ENCODE assay signal across 10 cellular contexts in genomic region chr11:12724301-12725046, GRCh38. TPM values are rescaled to one million over a fixed set of nuclear protein-coding genes. Genes with fewer than 3 reads are reported as not detected.
A peak's percentile ranks its signal among the peaks of the same experiment; 100 is the strongest.
DNase-seq lines count a peak whose midpoint lies in the region; ATAC-seq and TF ChIP-seq lines count a peak whose summit lies in the region.
"Had no signal": no experiment of that assay in that cellular context is flagged by ENCODE, and none has a peak within 500 bp of the region (broad histone marks: within the 10 kb centered on the region; RNA-seq: fewer than 3 reads in every experiment).

No MANE protein-coding gene starts in this region.

- H3K27me3 Mint-ChIP-seq in CD8-positive, alpha-beta T cell (ENCODE audit: low read depth) = peaks cover 71% of the 10 kb centered on the region

- peaks cover 29 to 45% (median 33%) of the 10 kb centered on the region in 4 donors for H3K4me1 ChIP-seq in upper lobe of left lung
- no peaks in the 10 kb centered on the region for H3K4me1 ChIP-seq in CD8-positive, alpha-beta T cell (ENCODE audit: insufficient read depth, low read length)

- TF ChIP-seq CTCF in upper lobe of left lung (IDR thresholded peaks at IDR 0.05) = no peak
- TF ChIP-seq CTCF in CD8-positive, alpha-beta T cell (IDR thresholded peaks at IDR 0.05) = no peak

- H3K4me1 Mint-ChIP-seq in CD8-positive, alpha-beta T cell (ENCODE audit: low read depth) = peaks cover 4% of the 10 kb centered on the region

- H3K4me3 Mint-ChIP-seq in CD8-positive, alpha-beta T cell = no peak overlapping the region

- no peaks in the 10 kb centered on the region for H3K9me3 ChIP-seq in upper lobe of left lung
- no peaks in the 10 kb centered on the region for H3K9me3 ChIP-seq in CD8-positive, alpha-beta T cell (ENCODE audit: low read length)

- no peak for TF ChIP-seq EP300 in upper lobe of left lung (IDR thresholded peaks at IDR 0.05)

- intact Hi-C loops in CD8-positive, alpha-beta T cell (cut with DNase I, micrococcal nuclease) = no loop called here

- TF ChIP-seq POLR2A in upper lobe of left lung (IDR thresholded peaks at IDR 0.05) = no peak

- no peaks in the 10 kb centered on the region for H3K36me3 ChIP-seq in upper lobe of left lung
- no peaks in the 10 kb centered on the region for H3K36me3 ChIP-seq in CD8-positive, alpha-beta T cell (ENCODE audit: insufficient read depth, low read length)

- CTCF ChIA-PET in CD8-positive, alpha-beta T cell (lab: Charles Lee) = no interaction called here

- WGBS in upper lobe of left lung, 2 donors = 64 to 65% methylated on average over 14 of the region's 14 CpGs

- ATAC-seq in upper lobe of left lung (ENCODE audit: low FRiP score in 2 of 2) = peak; percentile 7 to 47
- ATAC-seq in CD8-positive, alpha-beta T cell = no peak
- no peak for ATAC-seq in HG02970 (IDR thresholded peaks at IDR 0.05; ENCODE audit: low FRiP score, unreplicated experiment)

- no peaks in the 10 kb centered on the region for H3K27me3 ChIP-seq in upper lobe of left lung
- peaks cover 26% of the 10 kb centered on the region for H3K27me3 ChIP-seq in CD8-positive, alpha-beta T cell (ENCODE audit: insufficient read depth, low read length)

- no peaks in the 10 kb centered on the region for H3K9me3 Mint-ChIP-seq in CD8-positive, alpha-beta T cell

- H3K27ac ChIP-seq in upper lobe of left lung = peak overlapping the region; percentile 59 to 75 (median 62)
- H3K27ac ChIP-seq in CD8-positive, alpha-beta T cell (ENCODE audit: low read depth, low read length) = no peak overlapping the region
- H3K27ac ChIP-seq: KMS-11, parathyroid adenoma had no signal

- H3K27ac Mint-ChIP-seq in CD8-positive, alpha-beta T cell = no peak overlapping the region

- POLR2A ChIA-PET in CD8-positive, alpha-beta T cell (lab: Charles Lee) = no interaction called here

- H3K4me3 ChIP-seq in upper lobe of left lung = no peak overlapping the region
- no peak overlapping the region for H3K4me3 ChIP-seq in CD8-positive, alpha-beta T cell (ENCODE audit: low read depth, low read length)

- DNase-seq in GM04503 (ENCODE audit: low read depth) (peak; percentile 30), NCI-H2107 treated with DMSO at 0.1 percent for 48 hours (lab: John Stamatoyannopoulos, UW; ENCODE audit: unreplicated experiment) (peak; percentile 92), brain pericyte (ENCODE audit: low read depth, low spot score) (peak; percentile 87), kidney glomerular epithelial cell (lab: John Stamatoyannopoulos, UW) (peak; percentile 78), upper lobe of left lung (peak; percentile 24 to 71), mesenteric fat pad (ENCODE audit: low spot score) (no peak)
- DNase-seq in CD8-positive, alpha-beta T cell = no peak

- no peaks in the 10 kb centered on the region for H3K36me3 Mint-ChIP-seq in CD8-positive, alpha-beta T cell

RNA-seq across cellular contexts. Expression of gene TEAD1, which starts 50.3 kb away (rescaled TPM):
- total RNA-seq in upper lobe of left lung = 100 to 1,000 TPM in 2 of 6 donors, 10 to 100 TPM in 4; 53.5 to 141 (median 80.2) TPM
- not detected for total RNA-seq in CD8-positive, alpha-beta T cell
- total RNA-seq in mesenteric fat pad = 150 TPM

Comparison
In these comparisons a context has a peak if more than half of its experiments do, and no peak if none do; other contexts are left out.
1. DNase-seq: peak in GM04503 (single experiment), NCI-H2107 treated with DMSO at 0.1 percent for 48 hours (single experiment), brain pericyte (single experiment), kidney glomerular epithelial cell (single experiment) and upper lobe of left lung (2 of 2); none in CD8-positive, alpha-beta T cell (0 of 7) and mesenteric fat pad (single experiment).
2. ATAC-seq: peak in upper lobe of left lung (2 of 2); none in CD8-positive, alpha-beta T cell (single experiment) and HG02970 (single experiment).
3. RNA of gene TEAD1, which starts 50.3 kb away (total RNA-seq): 150 TPM in mesenteric fat pad (single experiment) and 53.5 to 141 TPM in upper lobe of left lung; not detected in CD8-positive, alpha-beta T cell; every median in the first group is over 10 times any median in the second.